1 cellular context compared by ENCODE assay signal in genomic region chr4:54571293-54571723, GRCh38.
A peak's percentile ranks its signal among the peaks of the same experiment; 100 is the strongest.
TF ChIP-seq lines count a peak whose summit lies in the region.

No MANE protein-coding gene starts in this region.

TF ChIP-seq in K562, 482 proteins besides CTCF, POLR2A, EP300 and RAD21 (continued from another document and continues in another):
- TF ChIP-seq ZMIZ1 (IDR thresholded peaks at IDR 0.05; ENCODE audit: low read depth in 2 of 2, low read length in 2 of 2), result peak in 1 of 2 experiments; percentile 94; a peak in 2 of 4 replicates
- no peak for TF ChIP-seq SUPT5H (IDR thresholded peaks at IDR 0.05)
- TF ChIP-seq ZNF384 (IDR thresholded peaks at IDR 0.05; ENCODE audit: low read depth, low read length), result no peak
- no peak for TF ChIP-seq SAP30 (IDR thresholded peaks at IDR 0.05; ENCODE audit: borderline replicate concordance, insufficient read depth, low read depth, low read length, poor library complexity, severe bottlenecking)
- TF ChIP-seq LARP7 (IDR thresholded peaks at IDR 0.05), result no peak
- peak; percentile 5 for TF ChIP-seq FOS (IDR thresholded peaks at IDR 0.05; ENCODE audit: extremely low read depth, insufficient read length)
- no peak for TF ChIP-seq PCBP1 (IDR thresholded peaks at IDR 0.05; ENCODE audit: low read depth, low read length, poor library complexity, severe bottlenecking)
- TF ChIP-seq TEAD4 (IDR thresholded peaks at IDR 0.05; ENCODE audit: low read length), result peak; percentile 99
- TF ChIP-seq TEAD4 (CRISPR knock-in tag; IDR thresholded peaks at IDR 0.05; ENCODE audit: borderline replicate concordance), result no peak
- no peak for TF ChIP-seq ZNF121 (CRISPR knock-in tag; conservative IDR thresholded peaks at IDR 0.05)
- TF ChIP-seq HLTF (IDR thresholded peaks at IDR 0.05), result peak; percentile 64; the same call in 1 of the 2 replicates
- no peak for TF ChIP-seq XRCC4 (IDR thresholded peaks at IDR 0.05; ENCODE audit: extremely low read depth, insufficient read depth, insufficient read length)
- TF ChIP-seq SP2 (IDR thresholded peaks at IDR 0.05; ENCODE audit: extremely low read depth, low read depth, low read length, poor library complexity, severe bottlenecking), result no peak
- no peak for TF ChIP-seq PRPF4 (IDR thresholded peaks at IDR 0.05; ENCODE audit: insufficient read depth, low read depth, low read length, poor library complexity, severe bottlenecking)
- TF ChIP-seq RHOXF2B (CRISPR knock-in tag; conservative IDR thresholded peaks at IDR 0.05), result no peak
- TF ChIP-seq ZNF124 (CRISPR knock-in tag; IDR thresholded peaks at IDR 0.05), result no peak
- peak; percentile 98 to 99 for TF ChIP-seq TRIM24 (IDR thresholded peaks at IDR 0.05)
- peak; percentile 94 for TF ChIP-seq MEF2A (IDR thresholded peaks at IDR 0.05; ENCODE audit: control insufficient read depth, low read depth, low read length)
- TF ChIP-seq POLR2AphosphoS5 (IDR thresholded peaks at IDR 0.05; ENCODE audit: control insufficient read depth, insufficient read depth, low read depth, low read length), result peak; percentile 99
- TF ChIP-seq HEY1 (CRISPR knock-in tag; IDR thresholded peaks at IDR 0.05; ENCODE audit: borderline replicate concordance), result no peak
- no peak for TF ChIP-seq HDGF (IDR thresholded peaks at IDR 0.05)
- TF ChIP-seq VEZF1 (CRISPR knock-in tag; IDR thresholded peaks at IDR 0.05), result peak; percentile 81
- TF ChIP-seq ZBTB5 (IDR thresholded peaks at IDR 0.05), result no peak
- TF ChIP-seq, protein P1, sequence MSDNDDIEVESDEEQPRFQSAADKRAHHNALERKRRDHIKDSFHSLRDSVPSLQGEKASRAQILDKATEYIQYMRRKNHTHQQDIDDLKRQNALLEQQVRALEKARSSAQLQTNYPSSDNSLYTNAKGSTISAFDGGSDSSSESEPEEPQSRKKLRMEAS (CRISPR knock-in tag; IDR thresholded peaks at IDR 0.05), result peak; percentile 64
- TF ChIP-seq ZNF780A (CRISPR knock-in tag; IDR thresholded peaks at IDR 0.05), result no peak
- TF ChIP-seq SIN3B (IDR thresholded peaks at IDR 0.05; ENCODE audit: low read depth), result no peak
- TF ChIP-seq MEF2D (tag; conservative IDR thresholded peaks at IDR 0.05; ENCODE audit: low read depth), result peak; percentile 86
- TF ChIP-seq ADNP (tag; IDR thresholded peaks at IDR 0.05), result peak; percentile 78
- TF ChIP-seq PREB (CRISPR knock-in tag; IDR thresholded peaks at IDR 0.05), result no peak
- TF ChIP-seq SMARCE1 (IDR thresholded peaks at IDR 0.05), result peak; percentile 93
- TF ChIP-seq HNRNPUL1 (IDR thresholded peaks at IDR 0.05; ENCODE audit: low read length), result no peak
- no peak for TF ChIP-seq ZNF695 (CRISPR knock-in tag; IDR thresholded peaks at IDR 0.05)
- no peak for TF ChIP-seq KDM4B (IDR thresholded peaks at IDR 0.05; ENCODE audit: borderline replicate concordance in 2 of 2, low read depth in 1 of 2)
- TF ChIP-seq, protein P2, sequence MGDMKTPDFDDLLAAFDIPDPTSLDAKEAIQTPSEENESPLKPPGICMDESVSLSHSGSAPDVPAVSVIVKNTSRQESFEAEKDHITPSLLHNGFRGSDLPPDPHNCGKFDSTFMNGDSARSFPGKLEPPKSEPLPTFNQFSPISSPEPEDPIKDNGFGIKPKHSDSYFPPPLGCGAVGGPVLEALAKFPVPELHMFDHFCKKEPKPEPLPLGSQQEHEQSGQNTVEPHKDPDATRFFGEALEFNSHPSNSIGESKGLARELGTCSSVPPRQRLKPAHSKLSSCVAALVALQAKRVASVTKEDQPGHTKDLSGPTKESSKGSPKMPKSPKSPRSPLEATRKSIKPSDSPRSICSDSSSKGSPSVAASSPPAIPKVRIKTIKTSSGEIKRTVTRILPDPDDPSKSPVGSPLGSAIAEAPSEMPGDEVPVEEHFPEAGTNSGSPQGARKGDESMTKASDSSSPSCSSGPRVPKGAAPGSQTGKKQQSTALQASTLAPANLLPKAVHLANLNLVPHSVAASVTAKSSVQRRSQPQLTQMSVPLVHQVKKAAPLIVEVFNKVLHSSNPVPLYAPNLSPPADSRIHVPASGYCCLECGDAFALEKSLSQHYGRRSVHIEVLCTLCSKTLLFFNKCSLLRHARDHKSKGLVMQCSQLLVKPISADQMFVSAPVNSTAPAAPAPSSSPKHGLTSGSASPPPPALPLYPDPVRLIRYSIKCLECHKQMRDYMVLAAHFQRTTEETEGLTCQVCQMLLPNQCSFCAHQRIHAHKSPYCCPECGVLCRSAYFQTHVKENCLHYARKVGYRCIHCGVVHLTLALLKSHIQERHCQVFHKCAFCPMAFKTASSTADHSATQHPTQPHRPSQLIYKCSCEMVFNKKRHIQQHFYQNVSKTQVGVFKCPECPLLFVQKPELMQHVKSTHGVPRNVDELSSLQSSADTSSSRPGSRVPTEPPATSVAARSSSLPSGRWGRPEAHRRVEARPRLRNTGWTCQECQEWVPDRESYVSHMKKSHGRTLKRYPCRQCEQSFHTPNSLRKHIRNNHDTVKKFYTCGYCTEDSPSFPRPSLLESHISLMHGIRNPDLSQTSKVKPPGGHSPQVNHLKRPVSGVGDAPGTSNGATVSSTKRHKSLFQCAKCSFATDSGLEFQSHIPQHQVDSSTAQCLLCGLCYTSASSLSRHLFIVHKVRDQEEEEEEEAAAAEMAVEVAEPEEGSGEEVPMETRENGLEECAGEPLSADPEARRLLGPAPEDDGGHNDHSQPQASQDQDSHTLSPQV (IDR thresholded peaks at IDR 0.05), result peak; percentile 70
- no peak for TF ChIP-seq NR1H2 (CRISPR knock-in tag; IDR thresholded peaks at IDR 0.05)
- no peak for TF ChIP-seq ZNF668 (CRISPR knock-in tag; IDR thresholded peaks at IDR 0.05)
- TF ChIP-seq, protein P3, sequence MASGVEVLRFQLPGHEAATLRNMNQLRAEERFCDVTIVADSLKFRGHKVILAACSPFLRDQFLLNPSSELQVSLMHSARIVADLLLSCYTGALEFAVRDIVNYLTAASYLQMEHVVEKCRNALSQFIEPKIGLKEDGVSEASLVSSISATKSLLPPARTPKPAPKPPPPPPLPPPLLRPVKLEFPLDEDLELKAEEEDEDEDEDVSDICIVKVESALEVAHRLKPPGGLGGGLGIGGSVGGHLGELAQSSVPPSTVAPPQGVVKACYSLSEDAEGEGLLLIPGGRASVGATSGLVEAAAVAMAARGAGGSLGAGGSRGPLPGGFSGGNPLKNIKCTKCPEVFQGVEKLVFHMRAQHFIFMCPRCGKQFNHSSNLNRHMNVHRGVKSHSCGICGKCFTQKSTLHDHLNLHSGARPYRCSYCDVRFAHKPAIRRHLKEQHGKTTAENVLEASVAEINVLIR (CRISPR knock-in tag; IDR thresholded peaks at IDR 0.05), result peak; percentile 63
- no peak for TF ChIP-seq KHSRP (IDR thresholded peaks at IDR 0.05)
- no peak for TF ChIP-seq KAT7 (CRISPR knock-in tag; IDR thresholded peaks at IDR 0.05; ENCODE audit: borderline replicate concordance)
- TF ChIP-seq MNT (conservative IDR thresholded peaks at IDR 0.05), result peak in 1 of 2 experiments; percentile 71; a peak in 3 of 4 replicates
- TF ChIP-seq DDX20 (tag; IDR thresholded peaks at IDR 0.05; ENCODE audit: low read depth), result no peak
- TF ChIP-seq KLF13 (tag; IDR thresholded peaks at IDR 0.05; ENCODE audit: borderline replicate concordance, low read depth), result no peak
- TF ChIP-seq FIP1L1 (IDR thresholded peaks at IDR 0.05; ENCODE audit: low read depth, low read length, poor library complexity, severe bottlenecking), result no peak
- no peak for TF ChIP-seq SREBF2 (CRISPR knock-in tag; IDR thresholded peaks at IDR 0.05)
- TF ChIP-seq ARID4B (CRISPR knock-in tag; IDR thresholded peaks at IDR 0.05), result no peak
- no peak for TF ChIP-seq ZNF507 (tag; conservative IDR thresholded peaks at IDR 0.05)
- TF ChIP-seq EHMT2 (IDR thresholded peaks at IDR 0.05), result peak; percentile 60; the same call in 1 of the 2 replicates
